ENCODE assay signal across 28 cellular contexts in genomic region chr3:95037927-95038326, GRCh38.
"Had no signal": no experiment of that assay in that cellular context is flagged by ENCODE, and none has a peak within 500 bp of the region (broad histone marks: within the 10 kb centered on the region; RNA-seq: fewer than 3 reads in every experiment).

No MANE protein-coding gene starts in this region.

- H3K27ac Mint-ChIP-seq: dendritic cell treated with granulocyte-macrophage colony-stimulating factor and Interleukin-4, amounts not matched to agents 40 ng/mL and 50 ng/mL, for 4 days; naive thymus-derived CD4-positive, alpha-beta T cell; nephron; stimulated activated effector memory CD8-positive, alpha-beta T cell treated with anti-CD3 and anti-CD28 coated beads, Interleukin-12 subunit alpha, Interleukin-12 subunit beta, amount 100 ng/mL, for 72 hours had no signal

- H3K4me1 Mint-ChIP-seq: naive thymus-derived CD4-positive, alpha-beta T cell; nephron; stimulated activated effector memory CD8-positive, alpha-beta T cell treated with anti-CD3 and anti-CD28 coated beads, Interleukin-12 subunit alpha, Interleukin-12 subunit beta, amount 100 ng/mL, for 72 hours had no signal

- H3K9me3 ChIP-seq: esophagus muscularis mucosa, gastroesophageal sphincter, ovary, psoas muscle, sigmoid colon, testis, tibial artery, upper lobe of left lung had no signal

- H3K27me3 ChIP-seq: esophagus muscularis mucosa, foreskin keratinocyte, gastroesophageal sphincter, heart right ventricle, left lung, ovary, sigmoid colon, testis, tibial artery, upper lobe of left lung had no signal

- H3K4me3 Mint-ChIP-seq: dendritic cell treated with granulocyte-macrophage colony-stimulating factor and Interleukin-4, amounts not matched to agents 40 ng/mL and 50 ng/mL, for 4 days; naive thymus-derived CD4-positive, alpha-beta T cell; nephron; stimulated activated effector memory CD8-positive, alpha-beta T cell treated with anti-CD3 and anti-CD28 coated beads, Interleukin-12 subunit alpha, Interleukin-12 subunit beta, amount 100 ng/mL, for 72 hours had no signal

- DNase-seq: effector CD8-positive, alpha-beta T cell; foreskin keratinocyte; glutamatergic neuron; heart right ventricle; hippocampal formation; left cardiac atrium; left lung; mesenchymal stem cell; midbrain; naive thymus-derived CD4-positive, alpha-beta T cell; occipital lobe; ovary; posterior cingulate gyrus; psoas muscle; right cardiac atrium; sigmoid colon; stimulated activated CD4-positive, alpha-beta T cell treated with anti-CD3 and anti-CD28 coated beads, Interleukin-2, amount 100 ng/mL, for 24 hours; stimulated activated CD4-positive, alpha-beta T cell treated with anti-CD3 and anti-CD28 coated beads, Interleukin-4, amount 100 ng/mL, for 24 hours; stimulated activated naive CD8-positive, alpha-beta T cell treated with anti-CD3 and anti-CD28 coated beads, Interleukin-15, Interleukin-2, amounts not matched to agents 100 U/mL and 50 U/mL, for 24 hours; substantia nigra; testis; tibial artery; upper lobe of left lung had no signal

- H3K4me3 ChIP-seq: esophagus muscularis mucosa, gastroesophageal sphincter, heart right ventricle, left lung, ovary, psoas muscle, sigmoid colon, testis, tibial artery, upper lobe of left lung had no signal

- H3K36me3 ChIP-seq: esophagus muscularis mucosa, gastroesophageal sphincter, heart right ventricle, left lung, ovary, sigmoid colon, tibial artery, upper lobe of left lung had no signal

- H3K9me3 Mint-ChIP-seq: nephron had no signal

- H3K27ac ChIP-seq: esophagus muscularis mucosa, foreskin keratinocyte, gastroesophageal sphincter, heart right ventricle, left lung, ovary, psoas muscle, sigmoid colon, testis, tibial artery, upper lobe of left lung had no signal

- H3K27me3 Mint-ChIP-seq: dendritic cell treated with granulocyte-macrophage colony-stimulating factor and Interleukin-4, amounts not matched to agents 40 ng/mL and 50 ng/mL, for 4 days; naive thymus-derived CD4-positive, alpha-beta T cell had no signal

- H3K36me3 Mint-ChIP-seq: naive thymus-derived CD4-positive, alpha-beta T cell; stimulated activated effector memory CD8-positive, alpha-beta T cell treated with anti-CD3 and anti-CD28 coated beads, Interleukin-12 subunit alpha, Interleukin-12 subunit beta, amount 100 ng/mL, for 72 hours had no signal

- H3K4me1 ChIP-seq: esophagus muscularis mucosa, foreskin keratinocyte, gastroesophageal sphincter, heart right ventricle, left lung, psoas muscle, sigmoid colon, testis, tibial artery, upper lobe of left lung had no signal
